Comparison of ENCODE assay signal across 18 cellular contexts in genomic region chr1:41046347-41046775, GRCh38. TPM values are rescaled to one million over a fixed set of nuclear protein-coding genes. Genes with fewer than 3 reads are reported as not detected.
DNase-seq lines count a peak whose midpoint lies in the region; ATAC-seq and TF ChIP-seq lines count a peak whose summit lies in the region.
"Had no signal": no experiment of that assay in that cellular context is flagged by ENCODE, and none has a peak within 500 bp of the region (broad histone marks: within the 10 kb centered on the region; RNA-seq: fewer than 3 reads in every experiment).

No MANE protein-coding gene starts in this region.

- no peak for TF ChIP-seq EP300 in SK-N-SH (IDR thresholded peaks at IDR 0.05; ENCODE audit: borderline replicate concordance in 1 of 2, low read depth in 1 of 2, low read length in 1 of 2)

- H2AFZ ChIP-seq in SK-N-SH (ENCODE audit: low read depth) (no peak overlapping the region), osteoblast (ENCODE audit: low read length) (no peak overlapping the region)

- H4K20me1 ChIP-seq in SK-N-SH (ENCODE audit: insufficient read depth) (no peaks in the 10 kb centered on the region), osteoblast (ENCODE audit: insufficient read depth, low read length) (no peaks in the 10 kb centered on the region)

- CTCF ChIA-PET in SK-N-SH (lab: Yijun Ruan, JAX): interaction anchor here (1.5 kb wide), 1 partner anchor 15 kb away, joined by 3 read pairs; no protein-coding TSS in a partner anchor

- peaks cover 13 to 20% of the 10 kb centered on the region in 2 experiments for H3K36me3 ChIP-seq in SK-N-SH (replicated peaks in 1 of 2; ENCODE audit: control insufficient read depth in 1 of 2, insufficient read depth in 2 of 2, low read length in 1 of 2)
- H3K36me3 ChIP-seq in osteoblast (ENCODE audit: insufficient read depth, low read length): peaks cover 20% of the 10 kb centered on the region
- peaks cover 3 to 8% of the 10 kb centered on the region in 2 donors for H3K36me3 ChIP-seq in aorta (ENCODE audit: control insufficient read depth in 1 of 2, insufficient read depth in 2 of 2, low read length in 1 of 2)

- 89% methylated on average over 9 of the region's 10 CpGs for WGBS in SK-N-SH (ENCODE audit: low lambda C conversion rate)
- 20 to 29% methylated on average over 10 of the region's 10 CpGs for WGBS in aorta, 2 donors

- H3K4me1 ChIP-seq in SK-N-SH (ENCODE audit: control insufficient read depth in 1 of 2, insufficient read depth in 2 of 2, low read depth in 1 of 2, low read length in 1 of 2) (peaks cover 9 to 23% of the 10 kb centered on the region in 2 experiments), foreskin keratinocyte (peaks cover 31% of the 10 kb centered on the region), osteoblast (ENCODE audit: insufficient read depth, low read length) (peaks cover 26% of the 10 kb centered on the region), aorta (ENCODE audit: control insufficient read depth in 1 of 2, insufficient read depth in 2 of 2, low read length in 2 of 2) (peaks cover 7 to 16% of the 10 kb centered on the region in 2 donors)
- H3K4me1 ChIP-seq: adrenal gland, SJCRH30 had no signal

- H3K79me2 ChIP-seq in SK-N-SH (ENCODE audit: insufficient read depth): no peaks in the 10 kb centered on the region
- no peaks in the 10 kb centered on the region for H3K79me2 ChIP-seq in osteoblast (ENCODE audit: insufficient read depth, low read length)

- no peaks in the 10 kb centered on the region for H3K9me2 ChIP-seq in SK-N-SH

- H3F3A ChIP-seq in SK-N-SH (replicated peaks; ENCODE audit: insufficient read depth): peaks cover 4% of the 10 kb centered on the region

- H3K27ac ChIP-seq in SK-N-SH (ENCODE audit: low read depth in 2 of 2, low read length in 1 of 2) (peak overlapping the region; percentile 18 to 74; a peak in 3 of 4 replicates), foreskin keratinocyte (no peak overlapping the region), osteoblast (ENCODE audit: low read depth, low read length) (peak overlapping the region; percentile 65), aorta (ENCODE audit: low read depth in 1 of 2, low read length in 2 of 2) (peak overlapping the region; percentile 46 to 99)
- H3K27ac ChIP-seq: SJCRH30 had no signal

- TF ChIP-seq CTCF in SK-N-SH (IDR thresholded peaks at IDR 0.05) (no peak), foreskin keratinocyte (conservative IDR thresholded peaks at IDR 0.05) (no peak), osteoblast (IDR thresholded peaks at IDR 0.05; ENCODE audit: extremely low read depth, low read depth, low read length) (no peak)

- no peaks in the 10 kb centered on the region for H3K27me3 ChIP-seq in SK-N-SH (ENCODE audit: insufficient read depth)
- no peaks in the 10 kb centered on the region for H3K27me3 ChIP-seq in foreskin keratinocyte
- H3K27me3 ChIP-seq in osteoblast (ENCODE audit: insufficient read depth, low read length): no peaks in the 10 kb centered on the region
- no peaks in the 10 kb centered on the region for H3K27me3 ChIP-seq in aorta (ENCODE audit: control insufficient read depth in 1 of 2, insufficient read depth in 2 of 2, low read length in 1 of 2)
- H3K27me3 ChIP-seq: adrenal gland, SJCRH30 had no signal

- intact Hi-C loops in aorta (cut with DNase I): loop anchor here (5.0 to 10.0 kb wide), 5 partner anchors 51 to 198 kb away; partner anchors contain the start of gene SCMH1 (in 2 of the 2)

- POLR2A ChIA-PET in SK-N-SH (lab: Yijun Ruan, JAX): no interaction called here

- no peak overlapping the region for H3K4me3 ChIP-seq in SK-N-SH (ENCODE audit: low read depth in 2 of 2, low read length in 1 of 2)
- no peak overlapping the region for H3K4me3 ChIP-seq in osteoblast (ENCODE audit: insufficient read depth, low read length)
- no peak overlapping the region for H3K4me3 ChIP-seq in aorta (ENCODE audit: low read length in 2 of 2)
- H3K4me3 ChIP-seq: adrenal gland, SJCRH30 had no signal

- no peak overlapping the region for H3K9ac ChIP-seq in SK-N-SH

- H3K9me3 ChIP-seq in SK-N-SH (no peaks in the 10 kb centered on the region), osteoblast (ENCODE audit: low read depth, low read length) (no peaks in the 10 kb centered on the region), aorta (ENCODE audit: control insufficient read depth, low read length) (no peaks in the 10 kb centered on the region)
- H3K9me3 ChIP-seq: adrenal gland, SJCRH30 had no signal

- DNase-seq in SK-N-SH (no peak), foreskin keratinocyte (peak; percentile 30 to 62), osteoblast (ENCODE audit: insufficient read length, low spot score, missing footprints) (no peak), aorta (no peak)
- DNase-seq: activated CD4-positive, CD25-positive, alpha-beta regulatory T cell; activated T-cell treated with anti-CD3 and anti-CD28 coated beads, Interleukin-2, amount 50 U/mL, for 24 hours; effector CD8-positive, alpha-beta T cell; HCEC 1CT; NCI-H1417 treated with DMSO at 0.1 percent for 48 hours; NCI-H748 treated with DMSO at 0.1 percent for 48 hours; posterior cingulate gyrus; SJCRH30; stimulated activated naive CD8-positive, alpha-beta T cell treated with anti-CD3 and anti-CD28 coated beads, Interleukin-15, amount 100 ng/mL, for 72 hours had no signal

- ATAC-seq in SK-N-SH treated with all-trans-retinoic acid at 6 μM for 48 hours: no peak
- ATAC-seq in foreskin keratinocyte: peak; percentile 60
- ATAC-seq in aorta (ENCODE audit: low FRiP score): peak; percentile 28
- no peak for ATAC-seq in HG03025 (IDR thresholded peaks at IDR 0.05; ENCODE audit: low FRiP score, unreplicated experiment)
- no peak for ATAC-seq in HG02798 (IDR thresholded peaks at IDR 0.05; ENCODE audit: poor library complexity, unreplicated experiment)
- no peak for ATAC-seq in HG02884 (IDR thresholded peaks at IDR 0.05; ENCODE audit: unreplicated experiment)
- ATAC-seq: stimulated activated naive CD8-positive, alpha-beta T cell treated with anti-CD3 and anti-CD28 coated beads, Interleukin-15, amount 100 ng/mL, for 72 hours had no signal

- no peak for TF ChIP-seq RAD21 in SK-N-SH (IDR thresholded peaks at IDR 0.05; ENCODE audit: low read length)

- H3K4me2 ChIP-seq in SK-N-SH (0 out of 2 replicates have a peak overlapping the region, but pooled peaks have one; percentile 52), osteoblast (ENCODE audit: insufficient read depth, low read length) (no peak overlapping the region)

TF ChIP-seq in SK-N-SH, 30 proteins besides CTCF, POLR2A, EP300 and RAD21 (continues in another document):
- no peak for TF ChIP-seq FOXM1 (IDR thresholded peaks at IDR 0.05; ENCODE audit: low read depth)
- TF ChIP-seq, protein P1, sequence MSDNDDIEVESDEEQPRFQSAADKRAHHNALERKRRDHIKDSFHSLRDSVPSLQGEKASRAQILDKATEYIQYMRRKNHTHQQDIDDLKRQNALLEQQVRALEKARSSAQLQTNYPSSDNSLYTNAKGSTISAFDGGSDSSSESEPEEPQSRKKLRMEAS (IDR thresholded peaks at IDR 0.05; ENCODE audit: low read depth): no peak
- TF ChIP-seq NRF1 (IDR thresholded peaks at IDR 0.05; ENCODE audit: low read depth, low read length): no peak
- no peak for TF ChIP-seq GATA2 (CRISPR knock-in tag; IDR thresholded peaks at IDR 0.05)

TF ChIP-seq in SK-N-SH treated with all-trans-retinoic acid at 6 μM for 48 hours, 23 proteins besides CTCF, POLR2A, EP300 and RAD21 (continues in another document):
- TF ChIP-seq OSR1 (CRISPR knock-in tag; IDR thresholded peaks at IDR 0.05) (no peak), BACH2 (CRISPR knock-in tag; IDR thresholded peaks at IDR 0.05; ENCODE audit: borderline replicate concordance) (no peak), CSRNP3 (CRISPR knock-in tag; IDR thresholded peaks at IDR 0.05) (no peak), TCF4 (CRISPR knock-in tag; IDR thresholded peaks at IDR 0.05; ENCODE audit: borderline replicate concordance) (no peak), PATZ1 (CRISPR knock-in tag; IDR thresholded peaks at IDR 0.05; ENCODE audit: borderline replicate concordance) (no peak), RARB (CRISPR knock-in tag; IDR thresholded peaks at IDR 0.05) (no peak), PPARA (CRISPR knock-in tag; IDR thresholded peaks at IDR 0.05; ENCODE audit: borderline replicate concordance) (no peak), ARNTL (CRISPR knock-in tag; IDR thresholded peaks at IDR 0.05; ENCODE audit: borderline replicate concordance, low read depth) (no peak), ZNF8 (CRISPR knock-in tag; IDR thresholded peaks at IDR 0.05) (no peak), GLIS3 (CRISPR knock-in tag; IDR thresholded peaks at IDR 0.05) (no peak), ESRRG (CRISPR knock-in tag; IDR thresholded peaks at IDR 0.05) (no peak)

RNA-seq across cellular contexts. Expression of gene SLFNL1, which starts 24.8 kb away (rescaled TPM):
- polyA plus RNA-seq in SK-N-SH (2012; rRNA removed) (0.16 and 0.26 TPM in 2 replicates), foreskin keratinocyte (not detected in 2 replicates), aorta (under 1 TPM; 0.38 to 0.51 TPM)
- 0.04 TPM in 2 replicates for polyA plus RNA-seq in SK-N-SH (2012; cell fraction: cytosol; rRNA removed)
- 1.4 and 1.6 TPM in 2 replicates for polyA plus RNA-seq in SK-N-SH (2012; cell fraction: nucleus; rRNA removed)
- total RNA-seq in foreskin keratinocyte (0.03 and 0.04 TPM in 2 replicates), osteoblast (0.59 and 0.72 TPM in 2 replicates), aorta (1 to 10 TPM in 1 of 2 donors, under 1 TPM in 1; 0.69 to 1.0 TPM)

Comparison
In these comparisons a context has a peak if more than half of its experiments do, and no peak if none do; other contexts are left out.
1. DNase-seq: peak in foreskin keratinocyte (2 of 2); none in SK-N-SH (single experiment), osteoblast (single experiment) and aorta (0 of 2).
2. ATAC-seq: peak in foreskin keratinocyte (single experiment) and aorta (single experiment); none in SK-N-SH treated with all-trans-retinoic acid at 6 μM for 48 hours (single experiment), HG03025 (single experiment), HG02798 (single experiment) and HG02884 (single experiment).